Comparison of ENCODE assay signal across 6 cellular contexts in genomic region chr4:175017751-175018150, GRCh38.
"Had no signal": no experiment of that assay in that cellular context is flagged by ENCODE, and none has a peak within 500 bp of the region (broad histone marks: within the 10 kb centered on the region; RNA-seq: fewer than 3 reads in every experiment).

No MANE protein-coding gene starts in this region.

- DNase-seq: H9, HCEC 1CT, IMR-90, KG1 had no signal

- ATAC-seq: GM23338, K562 had no signal

- H3K4me2 ChIP-seq: GM23338 had no signal

- H3K4me3 Mint-ChIP-seq: GM23338, H9 had no signal

- H3K4me1 Mint-ChIP-seq: GM23338, H9 had no signal

- H3K27ac Mint-ChIP-seq: GM23338, H9 had no signal

- H2AFZ ChIP-seq: GM23338 had no signal

- H3K4me3 ChIP-seq: GM23338, K562 had no signal
